In the genomic region with DNA sequence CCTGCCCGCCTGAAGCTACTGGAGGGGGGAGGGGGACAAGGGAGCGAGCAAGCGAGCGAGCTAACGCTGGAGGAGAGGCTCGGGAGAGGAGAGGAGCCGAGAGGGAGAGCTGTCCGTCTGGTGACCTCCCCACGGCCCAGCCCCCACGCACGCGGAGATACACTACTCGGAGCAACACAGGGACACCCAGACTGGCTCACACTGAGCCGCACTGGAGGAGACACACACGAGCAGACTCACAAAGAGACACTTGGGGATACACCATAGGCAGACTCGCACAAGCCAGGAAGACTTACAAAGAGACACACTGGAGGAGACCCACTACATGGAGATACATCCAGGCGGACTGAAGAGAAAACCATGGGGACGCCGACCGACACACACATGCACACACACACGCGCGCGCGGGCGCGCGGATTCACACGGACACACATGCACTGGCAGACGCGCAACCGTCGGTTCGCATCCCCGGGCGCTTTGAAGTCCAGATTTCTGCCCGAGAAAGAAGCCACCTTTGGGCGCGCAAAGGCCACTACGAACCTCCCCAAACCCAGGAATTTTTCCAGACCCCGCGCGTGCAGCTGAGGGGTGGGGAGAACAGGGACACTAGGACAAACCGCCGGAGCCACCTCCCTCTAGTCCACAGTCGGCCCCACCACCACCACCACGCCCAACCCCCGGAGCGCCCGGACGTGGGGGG, we compare ENCODE assay signal across 8 cellular contexts. TPM values are rescaled to one million over a fixed set of nuclear protein-coding genes. Genes with fewer than 3 reads are reported as not detected.
DNase-seq lines count a peak whose midpoint lies in the region; ATAC-seq and TF ChIP-seq lines count a peak whose summit lies in the region.

No MANE protein-coding gene starts in this region.

- no peak overlapping the region for H3K27ac ChIP-seq in CD4-positive, CD25-positive, alpha-beta regulatory T cell (ENCODE audit: insufficient read depth, low read length, poor library complexity, severe bottlenecking)

- no peak for TF ChIP-seq CTCF in NB4 (IDR thresholded peaks at IDR 0.05; ENCODE audit: low read depth, low read length)
- no peak for TF ChIP-seq CTCF in neural crest cell (conservative IDR thresholded peaks at IDR 0.05)
- no peak for TF ChIP-seq CTCF in GM10248 (IDR thresholded peaks at IDR 0.05; ENCODE audit: control extremely low read depth, extremely low read depth, low read depth, missing control alignments)

- H3K4me1 ChIP-seq in CD4-positive, CD25-positive, alpha-beta regulatory T cell (ENCODE audit: control insufficient read depth, insufficient read depth, low read length, poor library complexity, severe bottlenecking), result peaks cover 27% of the 10 kb centered on the region

- TF ChIP-seq POLR2A in NB4 (IDR thresholded peaks at IDR 0.05; ENCODE audit: extremely low read depth, insufficient read length), result no peak

- CTCF ChIA-PET in GM10248 (lab: Yijun Ruan, JAX), result interaction anchor here (2.2 kb wide), 1 partner anchor 10 kb away, joined by 6 read pairs; no protein-coding TSS in a partner anchor

- H3K27me3 ChIP-seq in CD4-positive, CD25-positive, alpha-beta regulatory T cell (ENCODE audit: control insufficient read depth, insufficient read depth, low read length), result peaks cover 32% of the 10 kb centered on the region

- POLR2A ChIA-PET in GM10248 (lab: Yijun Ruan, JAX), result no interaction called here

- H3K4me1 Mint-ChIP-seq in CD4-positive, CD25-positive, alpha-beta regulatory T cell, result peaks cover 0 to 40% (median 16%) of the 10 kb centered on the region in 4 donors
- peaks cover 24 to 27% of the 10 kb centered on the region in 2 donors for H3K4me1 Mint-ChIP-seq in effector memory CD8-positive, alpha-beta T cell (ENCODE audit: low read depth in 2 of 2)
- peaks cover 63% of the 10 kb centered on the region for H3K4me1 Mint-ChIP-seq in neural crest cell

- H3K4me3 ChIP-seq in CD4-positive, CD25-positive, alpha-beta regulatory T cell (ENCODE audit: low read depth, low read length), result no peak overlapping the region
- no peak overlapping the region for H3K4me3 ChIP-seq in NB4 (ENCODE audit: low read depth, low read length)

- H3K36me3 Mint-ChIP-seq in CD4-positive, CD25-positive, alpha-beta regulatory T cell, result no peaks in the 10 kb centered on the region
- H3K36me3 Mint-ChIP-seq in effector memory CD8-positive, alpha-beta T cell (ENCODE audit: insufficient read depth), result no peaks in the 10 kb centered on the region
- no peaks in the 10 kb centered on the region for H3K36me3 Mint-ChIP-seq in neural crest cell (ENCODE audit: low read depth)

- H3K36me3 ChIP-seq in CD4-positive, CD25-positive, alpha-beta regulatory T cell (ENCODE audit: control insufficient read depth, insufficient read depth, low read length), result no peaks in the 10 kb centered on the region

- ATAC-seq in CD4-positive, CD25-positive, alpha-beta regulatory T cell (ENCODE audit: low read depth in 2 of 2), result no peak
- no peak for ATAC-seq in effector memory CD8-positive, alpha-beta T cell (replicated peaks)

- no peak overlapping the region for H3K27ac Mint-ChIP-seq in CD4-positive, CD25-positive, alpha-beta regulatory T cell
- H3K27ac Mint-ChIP-seq in effector memory CD8-positive, alpha-beta T cell, result no peak overlapping the region
- H3K27ac Mint-ChIP-seq in neural crest cell (ENCODE audit: unreplicated experiment), result peak overlapping the region; percentile 93

- peaks cover 74% of the 10 kb centered on the region for H3K27me3 Mint-ChIP-seq in CD4-positive, CD25-positive, alpha-beta regulatory T cell
- H3K27me3 Mint-ChIP-seq in effector memory CD8-positive, alpha-beta T cell, result peaks cover 87 to 97% of the 10 kb centered on the region in 2 donors
- H3K27me3 Mint-ChIP-seq in neural crest cell (ENCODE audit: low read depth), result peaks cover 54% of the 10 kb centered on the region

- DNase-seq in CD4-positive, CD25-positive, alpha-beta regulatory T cell, result no peak
- DNase-seq in NB4 (ENCODE audit: low read depth), result peak; percentile 38
- no peak for DNase-seq in effector memory CD8-positive, alpha-beta T cell
- DNase-seq in neural crest cell (ENCODE audit: low read depth, low spot score), result no peak
- no peak for DNase-seq in GM10248 (ENCODE audit: extremely low spot score)
- no peak for DNase-seq in stimulated activated naive CD4-positive, alpha-beta T cell treated with Interleukin-2 at 50 U/mL for 16 hours (lab: John Stamatoyannopoulos, UW)
- DNase-seq in stimulated activated CD4-positive, alpha-beta T cell treated with anti-CD3 and anti-CD28 coated beads, Interleukin-2, amount 100 ng/mL, for 24 hours, result no peak
- DNase-seq in kidney glomerular epithelial cell (lab: John Stamatoyannopoulos, UW), result no peak

- H3K4me3 Mint-ChIP-seq in CD4-positive, CD25-positive, alpha-beta regulatory T cell, result peak overlapping the region; percentile 79 to 84 (median 82)
- peak overlapping the region; percentile 40 to 74 for H3K4me3 Mint-ChIP-seq in effector memory CD8-positive, alpha-beta T cell
- peak overlapping the region; percentile 91 for H3K4me3 Mint-ChIP-seq in neural crest cell

- H3K9me3 ChIP-seq in CD4-positive, CD25-positive, alpha-beta regulatory T cell (ENCODE audit: control insufficient read depth in 2 of 2, low read length in 2 of 2), result no peaks in the 10 kb centered on the region

- H3K9me3 Mint-ChIP-seq in CD4-positive, CD25-positive, alpha-beta regulatory T cell, result peaks cover 0 to 6% (median 0%) of the 10 kb centered on the region in 7 donors
- H3K9me3 Mint-ChIP-seq in effector memory CD8-positive, alpha-beta T cell, result no peaks in the 10 kb centered on the region
- no peaks in the 10 kb centered on the region for H3K9me3 Mint-ChIP-seq in neural crest cell

RNA-seq across cellular contexts. Expression of gene CNTFR, which starts 0.7 kb away (rescaled TPM):
- total RNA-seq in CD4-positive, CD25-positive, alpha-beta regulatory T cell, result not detected
- polyA plus RNA-seq in CD4-positive, CD25-positive, alpha-beta regulatory T cell, result not detected
- 112 and 115 TPM in 2 replicates for total RNA-seq in neural crest cell

RNA-seq across cellular contexts. Expression of gene RPP25L, which starts 23.1 kb away (rescaled TPM):
- 6.7 TPM for total RNA-seq in CD4-positive, CD25-positive, alpha-beta regulatory T cell
- 10 to 100 TPM; 63.4 to 80.0 (median 68.5) TPM for polyA plus RNA-seq in CD4-positive, CD25-positive, alpha-beta regulatory T cell
- 22.7 and 23.8 TPM in 2 replicates for total RNA-seq in neural crest cell

RNA-seq across cellular contexts. Expression of gene DCTN3, which starts 31.5 kb away (rescaled TPM):
- total RNA-seq in CD4-positive, CD25-positive, alpha-beta regulatory T cell, result 80.4 TPM
- polyA plus RNA-seq in CD4-positive, CD25-positive, alpha-beta regulatory T cell, result 100 to 1,000 TPM; 152 to 202 (median 171) TPM
- 92.1 and 102 TPM in 2 replicates for total RNA-seq in neural crest cell

RNA-seq across cellular contexts. Expression of gene ARID3C, which starts 40.0 kb away (rescaled TPM):
- total RNA-seq in CD4-positive, CD25-positive, alpha-beta regulatory T cell, result not detected
- polyA plus RNA-seq in CD4-positive, CD25-positive, alpha-beta regulatory T cell, result not detected
- 0.68 TPM in 1 of 2 replicates, not detected in the other for total RNA-seq in neural crest cell

RNA-seq across cellular contexts. Expression of gene SIGMAR1, which starts 48.8 kb away (rescaled TPM):
- 34.1 TPM for total RNA-seq in CD4-positive, CD25-positive, alpha-beta regulatory T cell
- polyA plus RNA-seq in CD4-positive, CD25-positive, alpha-beta regulatory T cell, result 100 to 1,000 TPM; 107 to 130 (median 119) TPM
- 107 and 108 TPM in 2 replicates for total RNA-seq in neural crest cell

Comparison
In these comparisons a context has a peak if more than half of its experiments do, and no peak if none do; other contexts are left out.
1. RNA of gene CNTFR, which starts 0.7 kb away (total RNA-seq): 112 to 115 TPM in neural crest cell; not detected in CD4-positive, CD25-positive, alpha-beta regulatory T cell (single experiment); every median in the first group is over 100 times any median in the second.
2. Peak in every context shown above with its lines, with median percentiles within 50 percentile points of each other: H3K4me3 Mint-ChIP-seq.